1 cellular context compared by ENCODE assay signal in the genomic region with DNA sequence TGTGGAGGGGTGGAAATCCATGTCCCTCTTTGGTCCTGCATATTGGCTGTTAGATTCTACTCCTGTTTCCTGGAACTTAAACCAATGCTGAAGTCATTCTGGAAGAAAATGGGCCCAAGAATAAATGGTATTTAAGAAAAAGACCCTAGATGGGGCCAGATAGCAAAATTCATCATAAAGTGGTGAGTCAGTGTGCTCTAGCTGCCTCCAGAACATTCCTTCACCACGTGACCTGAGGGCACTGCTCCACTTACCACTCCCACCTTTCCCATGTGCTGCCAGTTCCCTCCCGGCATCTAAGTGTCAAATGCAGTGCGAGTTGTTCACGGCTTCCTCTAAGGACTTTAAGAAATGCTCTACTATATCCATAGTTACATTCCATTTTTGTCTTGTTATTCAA.
TF ChIP-seq lines count a peak whose summit lies in the region.

No MANE protein-coding gene starts in this region.

TF ChIP-seq in WTC11, 78 proteins besides CTCF, POLR2A, EP300 and RAD21 (continued from another document):
- TF ChIP-seq ATF6 (CRISPR knock-in tag; IDR thresholded peaks at IDR 0.05) (no peak), E2F1 (CRISPR knock-in tag; IDR thresholded peaks at IDR 0.05) (no peak), TP53 (CRISPR knock-in tag; IDR thresholded peaks at IDR 0.05) (no peak), NFATC4 (CRISPR knock-in tag; IDR thresholded peaks at IDR 0.05) (no peak), SP1 (CRISPR knock-in tag; conservative IDR thresholded peaks at IDR 0.05) (no peak), ZNF232 (CRISPR knock-in tag; IDR thresholded peaks at IDR 0.05) (no peak)
- TF ChIP-seq, protein P1, sequence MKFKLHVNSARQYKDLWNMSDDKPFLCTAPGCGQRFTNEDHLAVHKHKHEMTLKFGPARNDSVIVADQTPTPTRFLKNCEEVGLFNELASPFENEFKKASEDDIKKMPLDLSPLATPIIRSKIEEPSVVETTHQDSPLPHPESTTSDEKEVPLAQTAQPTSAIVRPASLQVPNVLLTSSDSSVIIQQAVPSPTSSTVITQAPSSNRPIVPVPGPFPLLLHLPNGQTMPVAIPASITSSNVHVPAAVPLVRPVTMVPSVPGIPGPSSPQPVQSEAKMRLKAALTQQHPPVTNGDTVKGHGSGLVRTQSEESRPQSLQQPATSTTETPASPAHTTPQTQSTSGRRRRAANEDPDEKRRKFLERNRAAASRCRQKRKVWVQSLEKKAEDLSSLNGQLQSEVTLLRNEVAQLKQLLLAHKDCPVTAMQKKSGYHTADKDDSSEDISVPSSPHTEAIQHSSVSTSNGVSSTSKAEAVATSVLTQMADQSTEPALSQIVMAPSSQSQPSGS (CRISPR knock-in tag; IDR thresholded peaks at IDR 0.05; ENCODE audit: borderline replicate concordance, low read depth), result no peak
